32 cellular contexts compared by ENCODE assay signal in genomic region chrX:23816179-23816578, GRCh38.
"Had no signal": no experiment of that assay in that cellular context is flagged by ENCODE, and none has a peak within 500 bp of the region (broad histone marks: within the 10 kb centered on the region; RNA-seq: fewer than 3 reads in every experiment).

No MANE protein-coding gene starts in this region.

- H3K4me1 Mint-ChIP-seq: activated naive CD8-positive, alpha-beta T cell treated with anti-CD3 and anti-CD28 coated beads for 36 hours; central memory CD8-positive, alpha-beta T cell had no signal

- ATAC-seq: activated CD8-positive, alpha-beta memory T cell treated with anti-CD3 and anti-CD28 coated beads, Interleukin-2, amount 10 ng/mL, durations not matched to agents 7 days and 5 days; PC-3 had no signal

- H3K4me3 Mint-ChIP-seq: activated CD4-positive, alpha-beta memory T cell treated with anti-CD3 and anti-CD28 coated beads, Interleukin-2, amount 10 ng/mL, durations not matched to agents 7 days and 5 days; activated CD8-positive, alpha-beta memory T cell treated with anti-CD3 and anti-CD28 coated beads, Interleukin-2, amount 10 ng/mL, durations not matched to agents 7 days and 5 days; activated naive CD8-positive, alpha-beta T cell treated with anti-CD3 and anti-CD28 coated beads for 36 hours; central memory CD8-positive, alpha-beta T cell had no signal

- H3K36me3 ChIP-seq: cardiac muscle cell had no signal

- DNase-seq: activated CD4-positive, alpha-beta memory T cell treated with anti-CD3 and anti-CD28 coated beads, Interleukin-2, amount 10 ng/mL, durations not matched to agents 7 days and 5 days; activated CD4-positive, alpha-beta T cell treated with anti-CD3 and anti-CD28 coated beads for 1 hour; activated CD4-positive, alpha-beta T cell treated with anti-CD3 and anti-CD28 coated beads for 48 hours; activated CD4-positive, CD25-positive, alpha-beta regulatory T cell; activated CD8-positive, alpha-beta memory T cell treated with anti-CD3 and anti-CD28 coated beads for 24 hours; activated CD8-positive, alpha-beta memory T cell treated with anti-CD3 and anti-CD28 coated beads, Interleukin-2, amount 10 ng/mL, durations not matched to agents 7 days and 5 days; activated CD8-positive, alpha-beta memory T cell treated with anti-CD3 and anti-CD28 coated beads, Interleukin-2, amount 50 U/mL, for 48 hours; activated effector memory CD4-positive, alpha-beta T cell treated with Interleukin-2 at 50 U/mL for 16 hours; activated naive CD4-positive, alpha-beta T cell treated with anti-CD3 and anti-CD28 coated beads, Interleukin-2, amount 50 U/mL, for 16 hours; activated naive CD8-positive, alpha-beta T cell treated with anti-CD3 and anti-CD28 coated beads for 36 hours; activated T-cell treated with anti-CD3 and anti-CD28 coated beads, Interleukin-2, amount 50 U/mL, for 48 hours; amniotic stem cell; aorta; NCI-H1105; NCI-H1417 treated with DMSO at 0.1 percent for 48 hours; NCI-H187 treated with DMSO at 0.1 percent for 48 hours; NCI-H2081; NCI-H2171 treated with DMSO at 0.1 percent for 48 hours; NCI-H2227 treated with DMSO at 0.1 percent for 48 hours; NCI-H446; NCI-H524 treated with DMSO at 0.1 percent for 48 hours; NCI-H748 treated with DMSO at 0.1 percent for 48 hours; NK-92 treated with Interleukin-12 subunit alpha and Interleukin-12 subunit beta, amount 100 ng/mL, for 24 hours; PC-3; Right ventricle myocardium superior; SW 1271; T-helper 1 cell; T-helper 2 cell; T-helper 9 cell had no signal

- H3K27ac Mint-ChIP-seq: activated CD4-positive, alpha-beta memory T cell treated with anti-CD3 and anti-CD28 coated beads, Interleukin-2, amount 10 ng/mL, durations not matched to agents 7 days and 5 days; activated CD8-positive, alpha-beta memory T cell treated with anti-CD3 and anti-CD28 coated beads, Interleukin-2, amount 10 ng/mL, durations not matched to agents 7 days and 5 days; activated naive CD8-positive, alpha-beta T cell treated with anti-CD3 and anti-CD28 coated beads for 36 hours had no signal

- H3K36me3 Mint-ChIP-seq: activated CD8-positive, alpha-beta memory T cell treated with anti-CD3 and anti-CD28 coated beads, Interleukin-2, amount 10 ng/mL, durations not matched to agents 7 days and 5 days; activated naive CD8-positive, alpha-beta T cell treated with anti-CD3 and anti-CD28 coated beads for 36 hours had no signal

- H3K27me3 ChIP-seq: cardiac muscle cell had no signal

- H3K27ac ChIP-seq: cardiac muscle cell, VCaP had no signal

- H3K27me3 Mint-ChIP-seq: activated CD4-positive, alpha-beta memory T cell treated with anti-CD3 and anti-CD28 coated beads, Interleukin-2, amount 10 ng/mL, durations not matched to agents 7 days and 5 days; activated CD8-positive, alpha-beta memory T cell treated with anti-CD3 and anti-CD28 coated beads, Interleukin-2, amount 10 ng/mL, durations not matched to agents 7 days and 5 days; central memory CD8-positive, alpha-beta T cell had no signal

- H3K4me3 ChIP-seq: cardiac muscle cell had no signal

- H3K9me3 Mint-ChIP-seq: activated CD4-positive, alpha-beta memory T cell treated with anti-CD3 and anti-CD28 coated beads, Interleukin-2, amount 10 ng/mL, durations not matched to agents 7 days and 5 days; activated naive CD8-positive, alpha-beta T cell treated with anti-CD3 and anti-CD28 coated beads for 36 hours; central memory CD8-positive, alpha-beta T cell had no signal
